In genomic region chr2:220075835-220076234, GRCh38 we compare ENCODE assay signal across 30 cellular contexts.
"Had no signal": no experiment of that assay in that cellular context is flagged by ENCODE, and none has a peak within 500 bp of the region (broad histone marks: within the 10 kb centered on the region; RNA-seq: fewer than 3 reads in every experiment).

No MANE protein-coding gene starts in this region.

- H3K4me1 Mint-ChIP-seq: activated CD4-positive, alpha-beta T cell treated with anti-CD3 and anti-CD28 coated beads, Interleukin-2, amount 10 ng/mL, durations not matched to agents 24 days and 14 days; activated naive CD8-positive, alpha-beta T cell treated with anti-CD3 and anti-CD28 coated beads, Interleukin-2, amount 50 U/mL, for 24 hours; central memory CD8-positive, alpha-beta T cell; T-helper 17 cell had no signal

- H3K9me3 ChIP-seq: ascending aorta, Peyer's patch, SJSA1 had no signal

- H3K4me3 Mint-ChIP-seq: activated CD4-positive, alpha-beta memory T cell treated with anti-CD3 and anti-CD28 coated beads for 36 hours; activated CD4-positive, alpha-beta T cell treated with anti-CD3 and anti-CD28 coated beads, Interleukin-2, amount 10 ng/mL, durations not matched to agents 24 days and 14 days; activated naive CD8-positive, alpha-beta T cell treated with anti-CD3 and anti-CD28 coated beads, Interleukin-2, amount 50 U/mL, for 24 hours; activated T-cell treated with anti-CD3 and anti-CD28 coated beads, Interleukin-2, amount 50 U/mL, for 4 hours; brain; central memory CD8-positive, alpha-beta T cell; T-helper 17 cell; WTC11 had no signal

- H3K27ac Mint-ChIP-seq: activated CD4-positive, alpha-beta memory T cell treated with anti-CD3 and anti-CD28 coated beads for 36 hours; activated CD4-positive, alpha-beta T cell treated with anti-CD3 and anti-CD28 coated beads, Interleukin-2, amount 10 ng/mL, durations not matched to agents 24 days and 14 days; activated naive CD4-positive, alpha-beta T cell treated with anti-CD3 and anti-CD28 coated beads, Interleukin-2, amount 50 U/mL, for 72 hours; activated naive CD8-positive, alpha-beta T cell treated with anti-CD3 and anti-CD28 coated beads, Interleukin-2, amount 50 U/mL, for 24 hours; T-helper 17 cell; WTC11 had no signal

- H3K9me3 Mint-ChIP-seq: activated CD4-positive, alpha-beta memory T cell treated with anti-CD3 and anti-CD28 coated beads for 36 hours; activated CD4-positive, alpha-beta T cell treated with anti-CD3 and anti-CD28 coated beads, Interleukin-2, amount 10 ng/mL, durations not matched to agents 24 days and 14 days; activated naive CD4-positive, alpha-beta T cell treated with anti-CD3 and anti-CD28 coated beads, Interleukin-2, amount 50 U/mL, for 72 hours; activated naive CD8-positive, alpha-beta T cell treated with anti-CD3 and anti-CD28 coated beads, Interleukin-2, amount 50 U/mL, for 24 hours; activated T-cell treated with anti-CD3 and anti-CD28 coated beads, Interleukin-2, amount 50 U/mL, for 4 hours; central memory CD8-positive, alpha-beta T cell; WTC11 had no signal

- H3K4me3 ChIP-seq: ascending aorta, Peyer's patch, SJSA1 had no signal

- DNase-seq: activated CD4-positive, alpha-beta memory T cell treated with anti-CD3 and anti-CD28 coated beads for 36 hours; activated CD4-positive, alpha-beta T cell treated with anti-CD3 and anti-CD28 coated beads, Interleukin-2, amount 10 ng/mL, durations not matched to agents 24 days and 14 days; activated CD4-positive, CD25-positive, alpha-beta regulatory T cell treated with anti-CD3 and anti-CD28 coated beads, Interleukin-2, amount 50 U/mL, for 72 hours; activated CD8-positive, alpha-beta memory T cell treated with anti-CD3 and anti-CD28 coated beads for 24 hours; activated effector memory CD4-positive, alpha-beta T cell treated with anti-CD3 and anti-CD28 coated beads, Interleukin-2, amount 50 U/mL, for 16 hours; activated naive CD4-positive, alpha-beta T cell treated with Interleukin-2 at 50 U/mL for 16 hours; activated naive CD8-positive, alpha-beta T cell treated with anti-CD3 and anti-CD28 coated beads, Interleukin-2, amount 50 U/mL, for 24 hours; activated T-cell treated with anti-CD3 and anti-CD28 coated beads, Interleukin-2, amount 50 U/mL, for 4 hours; amniotic stem cell; NCI-H1048; NCI-H146; NCI-H1930; NCI-H2171; NCI-H2227 treated with DMSO at 0.1 percent for 48 hours; NCI-H446 treated with DMSO at 0.1 percent for 48 hours; NCI-H524 treated with DMSO at 0.1 percent for 48 hours; NCI-H82; NK-92 treated with Interleukin-12 subunit alpha and Interleukin-12 subunit beta, amount 100 ng/mL, for 24 hours; OCI-M1; Peyer's patch; Right ventricle myocardium superior; T-helper 17 cell; T-helper 9 cell had no signal

- H3K27ac ChIP-seq: Peyer's patch, RWPE1, SJSA1 had no signal

- ATAC-seq: activated naive CD4-positive, alpha-beta T cell treated with anti-CD3 and anti-CD28 coated beads, Interleukin-2, amount 50 U/mL, for 72 hours; activated naive CD8-positive, alpha-beta T cell treated with anti-CD3 and anti-CD28 coated beads, Interleukin-2, amount 50 U/mL, for 24 hours; activated T-cell treated with anti-CD3 and anti-CD28 coated beads, Interleukin-2, amount 50 U/mL, for 4 hours; T-helper 17 cell; WTC11 had no signal

- H3K36me3 ChIP-seq: ascending aorta, Peyer's patch, SJSA1 had no signal

- H3K36me3 Mint-ChIP-seq: activated CD4-positive, alpha-beta memory T cell treated with anti-CD3 and anti-CD28 coated beads for 36 hours; activated naive CD4-positive, alpha-beta T cell treated with anti-CD3 and anti-CD28 coated beads, Interleukin-2, amount 50 U/mL, for 72 hours; brain; WTC11 had no signal

- H3K27me3 ChIP-seq: ascending aorta, Peyer's patch, SJSA1 had no signal

- H3K4me1 ChIP-seq: Peyer's patch, SJSA1 had no signal

- H3K27me3 Mint-ChIP-seq: activated CD4-positive, alpha-beta memory T cell treated with anti-CD3 and anti-CD28 coated beads for 36 hours; activated CD4-positive, alpha-beta T cell treated with anti-CD3 and anti-CD28 coated beads, Interleukin-2, amount 10 ng/mL, durations not matched to agents 24 days and 14 days; activated naive CD8-positive, alpha-beta T cell treated with anti-CD3 and anti-CD28 coated beads, Interleukin-2, amount 50 U/mL, for 24 hours; central memory CD8-positive, alpha-beta T cell had no signal
